13 cellular contexts compared by ENCODE assay signal in the genomic region with DNA sequence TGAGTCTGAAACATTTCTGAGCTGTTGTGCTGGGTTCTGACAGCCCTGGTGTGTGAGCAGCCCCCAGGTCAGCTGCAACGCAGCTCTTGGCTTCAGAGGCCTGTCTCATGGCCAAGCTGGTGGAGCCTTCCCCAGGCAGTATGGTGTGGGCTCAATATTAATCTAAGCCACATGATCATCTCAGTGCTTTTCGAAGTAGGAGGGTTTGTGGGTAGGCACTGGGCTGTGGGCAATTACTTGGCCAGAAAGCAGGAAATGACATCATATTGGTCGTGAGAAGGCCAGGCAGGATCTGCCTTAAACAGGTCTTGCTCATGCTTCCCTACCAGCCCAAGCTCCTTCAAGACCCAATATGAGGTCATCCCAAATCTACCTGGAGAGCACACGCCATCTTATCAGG. TPM values are rescaled to one million over a fixed set of nuclear protein-coding genes. Genes with fewer than 3 reads are reported as not detected.
A peak's percentile ranks its signal among the peaks of the same experiment; 100 is the strongest.
DNase-seq lines count a peak whose midpoint lies in the region; ATAC-seq and TF ChIP-seq lines count a peak whose summit lies in the region.
"Had no signal": no experiment of that assay in that cellular context is flagged by ENCODE, and none has a peak within 500 bp of the region (broad histone marks: within the 10 kb centered on the region; RNA-seq: fewer than 3 reads in every experiment).

No MANE protein-coding gene starts in this region.

- no peak for TF ChIP-seq CTCF in NB4 (IDR thresholded peaks at IDR 0.05; ENCODE audit: low read depth, low read length)

- H3K27me3 Mint-ChIP-seq in T-helper 2 cell treated with Interferon-gamma antibody and Interleukin-4, amounts not matched to agents 5 μg/mL and 100 μg/mL, for 36 hours (ENCODE audit: low read depth): peaks cover 14% of the 10 kb centered on the region
- H3K27me3 Mint-ChIP-seq: dendritic cell treated with granulocyte-macrophage colony-stimulating factor and Interleukin-4, amounts not matched to agents 40 ng/mL and 50 ng/mL, for 4 days had no signal

- H3K9me3 Mint-ChIP-seq in T-helper 2 cell treated with Interferon-gamma antibody and Interleukin-4, amounts not matched to agents 5 μg/mL and 100 μg/mL, for 36 hours: peaks cover 6% of the 10 kb centered on the region
- H3K9me3 Mint-ChIP-seq: dendritic cell treated with granulocyte-macrophage colony-stimulating factor and Interleukin-4, amounts not matched to agents 40 ng/mL and 50 ng/mL, for 4 days had no signal

- ATAC-seq in HG02623 (IDR thresholded peaks at IDR 0.05; ENCODE audit: unreplicated experiment) (no peak), GM19023 (IDR thresholded peaks at IDR 0.05; ENCODE audit: unreplicated experiment) (no peak), GM19351 (IDR thresholded peaks at IDR 0.05; ENCODE audit: unreplicated experiment) (no peak)

- peak; percentile 19 for DNase-seq in A172 (ENCODE audit: low spot score)
- peak; percentile 33 for DNase-seq in ELR (ENCODE audit: low read depth)
- DNase-seq in NB4 (ENCODE audit: low read depth): peak; percentile 64
- peak; percentile 6 for DNase-seq in dermis blood vessel endothelial cell
- DNase-seq in T-helper 2 cell treated with Interferon-gamma antibody and Interleukin-4, amounts not matched to agents 5 μg/mL and 100 μg/mL, for 36 hours (ENCODE audit: low spot score): no peak
- DNase-seq: stimulated activated CD4-positive, alpha-beta T cell treated with anti-CD3 and anti-CD28 coated beads, Interleukin-4, amount 100 ng/mL, for 1 hour; stimulated activated naive CD4-positive, alpha-beta T cell treated with Interleukin-2 at 50 U/mL for 16 hours had no signal

- no peak for TF ChIP-seq POLR2A in NB4 (IDR thresholded peaks at IDR 0.05; ENCODE audit: extremely low read depth, insufficient read length)

- H3K4me3 ChIP-seq in NB4 (ENCODE audit: low read depth, low read length): no peak overlapping the region
- H3K4me3 ChIP-seq: BLaER1 had no signal

- H3K4me1 Mint-ChIP-seq in T-helper 2 cell treated with Interferon-gamma antibody and Interleukin-4, amounts not matched to agents 5 μg/mL and 100 μg/mL, for 36 hours (ENCODE audit: low read depth): peaks cover 9% of the 10 kb centered on the region

- no peak overlapping the region for H3K27ac Mint-ChIP-seq in T-helper 2 cell treated with Interferon-gamma antibody and Interleukin-4, amounts not matched to agents 5 μg/mL and 100 μg/mL, for 36 hours
- H3K27ac Mint-ChIP-seq: dendritic cell treated with granulocyte-macrophage colony-stimulating factor and Interleukin-4, amounts not matched to agents 40 ng/mL and 50 ng/mL, for 4 days had no signal

- H3K4me3 Mint-ChIP-seq in T-helper 2 cell treated with Interferon-gamma antibody and Interleukin-4, amounts not matched to agents 5 μg/mL and 100 μg/mL, for 36 hours: no peak overlapping the region
- H3K4me3 Mint-ChIP-seq: dendritic cell treated with granulocyte-macrophage colony-stimulating factor and Interleukin-4, amounts not matched to agents 40 ng/mL and 50 ng/mL, for 4 days had no signal

- H3K36me3 Mint-ChIP-seq in T-helper 2 cell treated with Interferon-gamma antibody and Interleukin-4, amounts not matched to agents 5 μg/mL and 100 μg/mL, for 36 hours (ENCODE audit: low read depth): no peaks in the 10 kb centered on the region

RNA-seq across cellular contexts. Expression of a gene that starts 26.9 kb away (rescaled TPM):
- not detected in 2 replicates for total RNA-seq in A172 (2014; rRNA removed; shearing (Covaris generic))
- under 0.01 and 0.05 TPM in 2 replicates for total RNA-seq in dermis blood vessel endothelial cell
- total RNA-seq: pulmonary artery endothelial cell had no signal
